Comparison of ENCODE assay signal across 26 cellular contexts in genomic region chr7:76193478-76193877, GRCh38. TPM values are rescaled to one million over a fixed set of nuclear protein-coding genes. Genes with fewer than 3 reads are reported as not detected.
"Had no signal": no experiment of that assay in that cellular context is flagged by ENCODE, and none has a peak within 500 bp of the region (broad histone marks: within the 10 kb centered on the region; RNA-seq: fewer than 3 reads in every experiment).

No MANE protein-coding gene starts in this region.

- H3K27me3 ChIP-seq: dorsolateral prefrontal cortex, gastrocnemius medialis, ovary, vagina had no signal

- H3K4me3 ChIP-seq: dorsolateral prefrontal cortex, gastrocnemius medialis, left ventricle myocardium inferior, lower lobe of right lung, ovary, spleen, tibial artery, upper lobe of right lung, vagina had no signal

- DNase-seq: cortex of kidney; dorsolateral prefrontal cortex; effector CD8-positive, alpha-beta T cell; gastrocnemius medialis; kidney; left cardiac atrium; left ventricle myocardium inferior; lower lobe of right lung; midbrain; ovary; spleen; stimulated activated CD4-positive, alpha-beta T cell treated with anti-CD3 and anti-CD28 coated beads, Interleukin-15, amount 100 ng/mL, for 24 hours; stimulated activated CD4-positive, alpha-beta T cell treated with anti-CD3 and anti-CD28 coated beads, Interleukin-1b, Interleukin-23, amount 100 ng/mL, for 48 hours; stimulated activated CD4-positive, alpha-beta T cell treated with anti-CD3 and anti-CD28 coated beads, Interleukin-4, amount 100 ng/mL, for 24 hours; tibial artery; upper lobe of right lung had no signal

- H3K4me3 Mint-ChIP-seq: memory B cell; natural killer cell treated with Interleukin-12 subunit alpha and Interleukin-12 subunit beta and Interleukin-15 and Interleukin-18, amount 100 ng/mL, for 72 hours; stimulated activated memory B cell treated with anti-CD40 and anti-IgM and Interleukin-4, amounts not matched to agents 10 μg/mL and 1 μg/mL and 100 μg/mL, for 72 hours; stimulated activated naive CD8-positive, alpha-beta T cell treated with anti-CD3 and anti-CD28 coated beads, Interleukin-15, Interleukin-2, amounts not matched to agents 100 ng/mL and 50 ng/mL, for 24 hours had no signal

- H3K27ac Mint-ChIP-seq: memory B cell; natural killer cell treated with Interleukin-12 subunit alpha and Interleukin-12 subunit beta and Interleukin-15 and Interleukin-18, amount 100 ng/mL, for 72 hours; progenitor cell of endocrine pancreas; stimulated activated memory B cell treated with anti-CD40 and anti-IgM and Interleukin-4, amounts not matched to agents 10 μg/mL and 1 μg/mL and 100 μg/mL, for 72 hours; stimulated activated naive CD8-positive, alpha-beta T cell treated with anti-CD3 and anti-CD28 coated beads, Interleukin-15, Interleukin-2, amounts not matched to agents 100 ng/mL and 50 ng/mL, for 24 hours had no signal

- H3K4me1 ChIP-seq: gastrocnemius medialis, left ventricle myocardium inferior, lower lobe of right lung, spleen, tibial artery, upper lobe of right lung, vagina had no signal

- H3K9me3 Mint-ChIP-seq: memory B cell; natural killer cell treated with Interleukin-12 subunit alpha and Interleukin-12 subunit beta and Interleukin-15 and Interleukin-18, amount 100 ng/mL, for 72 hours; stimulated activated naive CD8-positive, alpha-beta T cell treated with anti-CD3 and anti-CD28 coated beads, Interleukin-15, Interleukin-2, amounts not matched to agents 100 ng/mL and 50 ng/mL, for 24 hours had no signal

- H3K36me3 ChIP-seq: gastrocnemius medialis, left ventricle myocardium inferior, lower lobe of right lung, neutrophil, ovary, spleen, tibial artery, upper lobe of right lung, vagina had no signal

- H3K9me3 ChIP-seq: gastrocnemius medialis, neutrophil, ovary, upper lobe of right lung, vagina had no signal

- H3K36me3 Mint-ChIP-seq: natural killer cell treated with Interleukin-12 subunit alpha and Interleukin-12 subunit beta and Interleukin-15 and Interleukin-18, amount 100 ng/mL, for 72 hours; stimulated activated memory B cell treated with anti-CD40 and anti-IgM and Interleukin-4, amounts not matched to agents 10 μg/mL and 1 μg/mL and 100 μg/mL, for 72 hours had no signal

- ATAC-seq: esophagus mucosa; gastrocnemius medialis; left cardiac atrium; lower lobe of right lung; natural killer cell treated with Interleukin-12 subunit alpha and Interleukin-12 subunit beta and Interleukin-15 and Interleukin-18, amount 100 ng/mL, for 72 hours; sciatic nerve; stimulated activated memory B cell treated with anti-CD40 and anti-IgM and Interleukin-4, amounts not matched to agents 10 μg/mL and 1 μg/mL and 100 μg/mL, for 72 hours; upper lobe of right lung had no signal

- H3K27ac ChIP-seq: dorsolateral prefrontal cortex, gastrocnemius medialis, left ventricle myocardium inferior, lower lobe of right lung, neutrophil, ovary, spleen, tibial artery, upper lobe of right lung, vagina had no signal

RNA-seq across cellular contexts. Expression of gene SRRM3, which starts 8.2 kb away (rescaled TPM):
- total RNA-seq: natural killer cell treated with Interleukin-12 subunit alpha and Interleukin-12 subunit beta and Interleukin-15 and Interleukin-18, amount 100 ng/mL, for 72 hours; skeletal muscle tissue had no signal
